Comparison of ENCODE assay signal across 13 cellular contexts in genomic region chr9:128096614-128097013, GRCh38. TPM values are rescaled to one million over a fixed set of nuclear protein-coding genes. Genes with fewer than 3 reads are reported as not detected.
A peak's percentile ranks its signal among the peaks of the same experiment; 100 is the strongest.
DNase-seq lines count a peak whose midpoint lies in the region; ATAC-seq and TF ChIP-seq lines count a peak whose summit lies in the region.
"Had no signal": no experiment of that assay in that cellular context is flagged by ENCODE, and none has a peak within 500 bp of the region (broad histone marks: within the 10 kb centered on the region; RNA-seq: fewer than 3 reads in every experiment).

No MANE protein-coding gene starts in this region.

- CTCF ChIA-PET in activated naive CD4-positive, alpha-beta T cell treated with anti-CD3 and anti-CD28 coated beads, Interleukin-2, amount 10 ng/mL, durations not matched to agents 7 days and 5 days (lab: Charles Lee) = no interaction called here

- no peak for TF ChIP-seq POLR2A in upper lobe of left lung (IDR thresholded peaks at IDR 0.05)
- no peak for TF ChIP-seq POLR2A in testis (IDR thresholded peaks at IDR 0.05)

- no peak overlapping the region for H3K4me3 Mint-ChIP-seq in activated naive CD4-positive, alpha-beta T cell treated with anti-CD3 and anti-CD28 coated beads, Interleukin-2, amount 10 ng/mL, durations not matched to agents 7 days and 5 days
- H3K4me3 Mint-ChIP-seq: neural crest cell; stimulated activated naive CD8-positive, alpha-beta T cell treated with anti-CD3 and anti-CD28 coated beads, Interleukin-15, amount 100 ng/mL, for 72 hours had no signal

- no peaks in the 10 kb centered on the region for H3K27me3 Mint-ChIP-seq in activated naive CD4-positive, alpha-beta T cell treated with anti-CD3 and anti-CD28 coated beads, Interleukin-2, amount 10 ng/mL, durations not matched to agents 7 days and 5 days
- H3K27me3 Mint-ChIP-seq: stimulated activated naive CD8-positive, alpha-beta T cell treated with anti-CD3 and anti-CD28 coated beads, Interleukin-15, amount 100 ng/mL, for 72 hours had no signal

- peak overlapping the region; percentile 47 for H3K27ac Mint-ChIP-seq in activated naive CD4-positive, alpha-beta T cell treated with anti-CD3 and anti-CD28 coated beads, Interleukin-2, amount 10 ng/mL, durations not matched to agents 7 days and 5 days
- peak overlapping the region in 1 of 2 donors; percentile 37 for H3K27ac Mint-ChIP-seq in activated naive CD4-positive, alpha-beta T cell treated with anti-CD3 and anti-CD28 coated beads, Interleukin-2, amount 50 U/mL, for 72 hours

- peaks cover 9% of the 10 kb centered on the region for H3K36me3 ChIP-seq in muscle layer of colon (ENCODE audit: insufficient read depth, low read length)
- peaks cover 0 to 12% (median 8%) of the 10 kb centered on the region in 4 donors for H3K36me3 ChIP-seq in upper lobe of left lung
- H3K36me3 ChIP-seq in testis (ENCODE audit: low read depth, missing control alignments) = no peaks in the 10 kb centered on the region

- DNase-seq in activated naive CD4-positive, alpha-beta T cell treated with anti-CD3 and anti-CD28 coated beads, Interleukin-2, amount 10 ng/mL, durations not matched to agents 7 days and 5 days = no peak
- no peak for DNase-seq in activated naive CD4-positive, alpha-beta T cell treated with anti-CD3 and anti-CD28 coated beads, Interleukin-2, amount 50 U/mL, for 72 hours (ENCODE audit: low spot score in 2 of 2)
- DNase-seq in upper lobe of left lung (no peak), mucosa of gallbladder (ENCODE audit: low spot score) (no peak), posterior vena cava (ENCODE audit: low spot score) (no peak), testis (no peak)
- DNase-seq: NCI-H2171 treated with DMSO at 0.1 percent for 48 hours; stimulated activated CD4-positive, alpha-beta T cell treated with anti-CD3 and anti-CD28 coated beads, Interleukin-2, amount 100 ng/mL, for 24 hours; stimulated activated naive CD8-positive, alpha-beta T cell treated with anti-CD3 and anti-CD28 coated beads, Interleukin-15, amount 100 ng/mL, for 72 hours had no signal

- no peak for ATAC-seq in activated naive CD4-positive, alpha-beta T cell treated with anti-CD3 and anti-CD28 coated beads, Interleukin-2, amount 50 U/mL, for 72 hours
- no peak for ATAC-seq in upper lobe of left lung (ENCODE audit: low FRiP score in 2 of 2)
- ATAC-seq: stimulated activated naive CD8-positive, alpha-beta T cell treated with anti-CD3 and anti-CD28 coated beads, Interleukin-15, amount 100 ng/mL, for 72 hours had no signal

- intact Hi-C loops in posterior vena cava (cut with DNase I) (no loop called here), testis (cut with DNase I; ENCODE audit: low total_unique reads) (no loop called here)

- TF ChIP-seq EP300 in upper lobe of left lung (IDR thresholded peaks at IDR 0.05) = no peak

- H3K36me3 Mint-ChIP-seq in activated naive CD4-positive, alpha-beta T cell treated with anti-CD3 and anti-CD28 coated beads, Interleukin-2, amount 10 ng/mL, durations not matched to agents 7 days and 5 days = peaks cover 25% of the 10 kb centered on the region
- peaks cover 0 to 11% of the 10 kb centered on the region in 2 donors for H3K36me3 Mint-ChIP-seq in activated naive CD4-positive, alpha-beta T cell treated with anti-CD3 and anti-CD28 coated beads, Interleukin-2, amount 50 U/mL, for 72 hours

- no peak overlapping the region for H3K9ac ChIP-seq in muscle layer of colon (ENCODE audit: low read length)

- H3K27me3 ChIP-seq in muscle layer of colon (ENCODE audit: control insufficient read depth in 1 of 2, insufficient read depth in 2 of 2, low read length in 2 of 2) (no peaks in the 10 kb centered on the region), upper lobe of left lung (no peaks in the 10 kb centered on the region), testis (no peaks in the 10 kb centered on the region)

- TF ChIP-seq CTCF in upper lobe of left lung (IDR thresholded peaks at IDR 0.05) (no peak), testis (IDR thresholded peaks at IDR 0.05) (no peak)

- H3K9me3 ChIP-seq in muscle layer of colon (ENCODE audit: low read length) (no peaks in the 10 kb centered on the region), upper lobe of left lung (no peaks in the 10 kb centered on the region), testis (no peaks in the 10 kb centered on the region)

- H3K4me1 ChIP-seq in muscle layer of colon (ENCODE audit: insufficient read depth, low read length) (peaks cover 71% of the 10 kb centered on the region), upper lobe of left lung (peaks cover 73 to 100% (median 92%) of the 10 kb centered on the region in 4 donors), testis (peaks cover 76% of the 10 kb centered on the region)

- 72 to 88% methylated on average over 5 of the region's 5 CpGs for WGBS in upper lobe of left lung, 2 donors
- 65 to 84% methylated on average over 5 of the region's 5 CpGs for WGBS in testis, 2 donors

- no peak overlapping the region for H3K4me3 ChIP-seq in muscle layer of colon (ENCODE audit: low read depth in 1 of 2, low read length in 2 of 2)
- no peak overlapping the region for H3K4me3 ChIP-seq in upper lobe of left lung
- H3K4me3 ChIP-seq in testis = no peak overlapping the region

- H3K27ac ChIP-seq in angular gyrus (ENCODE audit: low read depth, low read length) (peak overlapping the region; percentile 74), muscle layer of colon (ENCODE audit: low read depth, low read length) (peak overlapping the region; percentile 49), upper lobe of left lung (peak overlapping the region; percentile 31 to 92 (median 66)), testis (no peak overlapping the region)

- peaks cover 76% of the 10 kb centered on the region for H3K4me1 Mint-ChIP-seq in activated naive CD4-positive, alpha-beta T cell treated with anti-CD3 and anti-CD28 coated beads, Interleukin-2, amount 10 ng/mL, durations not matched to agents 7 days and 5 days

- H3K9me3 Mint-ChIP-seq in activated naive CD4-positive, alpha-beta T cell treated with anti-CD3 and anti-CD28 coated beads, Interleukin-2, amount 10 ng/mL, durations not matched to agents 7 days and 5 days = no peaks in the 10 kb centered on the region
- no peaks in the 10 kb centered on the region for H3K9me3 Mint-ChIP-seq in activated naive CD4-positive, alpha-beta T cell treated with anti-CD3 and anti-CD28 coated beads, Interleukin-2, amount 50 U/mL, for 72 hours
- H3K9me3 Mint-ChIP-seq: neural crest cell; stimulated activated naive CD8-positive, alpha-beta T cell treated with anti-CD3 and anti-CD28 coated beads, Interleukin-15, amount 100 ng/mL, for 72 hours had no signal

RNA-seq across cellular contexts. Expression of gene SLC25A25, which starts 28.6 kb away (rescaled TPM):
- 10 to 100 TPM; 10.9 to 19.0 TPM for total RNA-seq in activated naive CD4-positive, alpha-beta T cell treated with anti-CD3 and anti-CD28 coated beads, Interleukin-2, amount 50 U/mL, for 72 hours
- total RNA-seq in upper lobe of left lung (10 to 100 TPM; 23.6 to 40.2 (median 33.7) TPM), mucosa of gallbladder (77.7 TPM), posterior vena cava (10 to 100 TPM; 22.9 to 35.2 TPM), testis (10 to 100 TPM; 19.1 to 21.1 TPM)
- 15.0 TPM for polyA plus RNA-seq in testis (ENCODE audit: insufficient read depth, low read depth, low replicate concordance)

RNA-seq across cellular contexts. Expression of gene NAIF1, which starts 29.5 kb away (rescaled TPM):
- total RNA-seq in activated naive CD4-positive, alpha-beta T cell treated with anti-CD3 and anti-CD28 coated beads, Interleukin-2, amount 50 U/mL, for 72 hours = 10 to 100 TPM in 1 of 2 donors, 1 to 10 TPM in 1; 9.8 to 12.7 TPM
- total RNA-seq in upper lobe of left lung = 10 to 100 TPM in 5 of 6 donors, 1 to 10 TPM in 1; 8.0 to 37.7 (median 13.0) TPM
- 12.0 TPM for total RNA-seq in mucosa of gallbladder
- total RNA-seq in posterior vena cava = 1 to 10 TPM; 6.0 to 7.1 TPM
- total RNA-seq in testis = 10 to 100 TPM; 18.5 to 19.4 TPM
- 25.1 TPM for polyA plus RNA-seq in testis (ENCODE audit: insufficient read depth, low read depth, low replicate concordance)

RNA-seq across cellular contexts. Expression of gene PTGES2, which starts 30.9 kb away (rescaled TPM):
- total RNA-seq in activated naive CD4-positive, alpha-beta T cell treated with anti-CD3 and anti-CD28 coated beads, Interleukin-2, amount 50 U/mL, for 72 hours = 10 to 100 TPM in 1 of 2 donors, 1 to 10 TPM in 1; 6.6 to 50.6 TPM
- total RNA-seq in upper lobe of left lung (100 to 1,000 TPM in 1 of 6 donors, 10 to 100 TPM in 5; 45.9 to 116 (median 61.1) TPM), mucosa of gallbladder (61.5 TPM), posterior vena cava (10 to 100 TPM; 38.6 to 38.9 TPM), testis (10 to 100 TPM; 95.8 to 96.4 TPM)
- 53.1 TPM for polyA plus RNA-seq in testis (ENCODE audit: insufficient read depth, low read depth, low replicate concordance)

RNA-seq across cellular contexts. Expression of gene LCN2, which starts 52.6 kb away (rescaled TPM):
- total RNA-seq in activated naive CD4-positive, alpha-beta T cell treated with anti-CD3 and anti-CD28 coated beads, Interleukin-2, amount 50 U/mL, for 72 hours = not detected
- total RNA-seq in upper lobe of left lung (100 to 1,000 TPM in 2 of 6 donors, 10 to 100 TPM in 3, 1 to 10 TPM in 1; 9.0 to 193 (median 38.2) TPM), mucosa of gallbladder (85.5 TPM), posterior vena cava (under 1 TPM; 0.67 to 0.69 TPM), testis (not detected)
- polyA plus RNA-seq in testis (ENCODE audit: insufficient read depth, low read depth, low replicate concordance) = 2.2 TPM
- total RNA-seq: frontal cortex, neural crest cell had no signal

Comparison
In these comparisons a context has a peak if more than half of its experiments do, and no peak if none do; other contexts are left out.
1. H3K27ac ChIP-seq: peak in angular gyrus (single experiment), muscle layer of colon (single experiment) and upper lobe of left lung (4 of 4); none in testis (0 of 2).